1 cellular context compared by ENCODE assay signal in genomic region chr17:44394112-44394511, GRCh38. TPM values are rescaled to one million over a fixed set of nuclear protein-coding genes. Genes with fewer than 3 reads are reported as not detected.
"Had no signal": no experiment of that assay in that cellular context is flagged by ENCODE, and none has a peak within 500 bp of the region (broad histone marks: within the 10 kb centered on the region; RNA-seq: fewer than 3 reads in every experiment).

No MANE protein-coding gene starts in this region.

RNA-seq across cellular contexts. Expression of gene ITGA2B, which starts 4.7 kb away (rescaled TPM):
- total RNA-seq: HT1080 had no signal
